ENCODE assay signal across 11 cellular contexts in genomic region chr16:68065716-68066305, GRCh38. TPM values are rescaled to one million over a fixed set of nuclear protein-coding genes. Genes with fewer than 3 reads are reported as not detected.
DNase-seq lines count a peak whose midpoint lies in the region; ATAC-seq and TF ChIP-seq lines count a peak whose summit lies in the region.
"Had no signal": no experiment of that assay in that cellular context is flagged by ENCODE, and none has a peak within 500 bp of the region (broad histone marks: within the 10 kb centered on the region; RNA-seq: fewer than 3 reads in every experiment).

No MANE protein-coding gene starts in this region.

- no peaks in the 10 kb centered on the region for H3K27me3 Mint-ChIP-seq in activated T-helper 17 cell treated with anti-CD3 and anti-CD28 coated beads, Interleukin-2, amount 50 U/mL, for 72 hours
- H3K27me3 Mint-ChIP-seq in progenitor cell of endocrine pancreas = no peaks in the 10 kb centered on the region

- H3K27ac ChIP-seq in sigmoid colon = peak overlapping the region in 3 of 4 donors; percentile 51 to 69 (median 59)

- DNase-seq in EL = peak; percentile 72
- DNase-seq in left cardiac atrium = no peak
- DNase-seq in sigmoid colon = no peak
- no peak for DNase-seq in activated CD4-positive, CD25-positive, alpha-beta regulatory T cell (lab: John Stamatoyannopoulos, UW)
- no peak for DNase-seq in progenitor cell of endocrine pancreas (ENCODE audit: low spot score, unreplicated experiment)
- DNase-seq in H7 = no peak
- DNase-seq in DMS153 treated with DMSO at 0.1 percent for 48 hours (lab: John Stamatoyannopoulos, UW; ENCODE audit: unreplicated experiment) = no peak
- DNase-seq: erythroblast, nucleus accumbens had no signal

- intact Hi-C loops in left cardiac atrium (cut with DNase I) = no loop called here
- intact Hi-C loops in sigmoid colon (cut with DNase I) = no loop called here

- TF ChIP-seq POLR2A in sigmoid colon (IDR thresholded peaks at IDR 0.05) = no peak

- peak overlapping the region; percentile 51 for H3K27ac Mint-ChIP-seq in activated T-helper 17 cell treated with anti-CD3 and anti-CD28 coated beads, Interleukin-2, amount 50 U/mL, for 72 hours
- H3K27ac Mint-ChIP-seq in progenitor cell of endocrine pancreas = no peak overlapping the region

- peaks cover 60% of the 10 kb centered on the region for H3K36me3 Mint-ChIP-seq in activated T-helper 17 cell treated with anti-CD3 and anti-CD28 coated beads, Interleukin-2, amount 50 U/mL, for 72 hours (ENCODE audit: low read depth)
- peaks cover 6% of the 10 kb centered on the region for H3K36me3 Mint-ChIP-seq in progenitor cell of endocrine pancreas (ENCODE audit: insufficient read depth)

- ATAC-seq in activated T-helper 17 cell treated with anti-CD3 and anti-CD28 coated beads, Interleukin-2, amount 50 U/mL, for 72 hours (replicated peaks) = no peak
- peak; percentile 46 to 72 for ATAC-seq in left cardiac atrium

- H3K9me3 Mint-ChIP-seq in activated T-helper 17 cell treated with anti-CD3 and anti-CD28 coated beads, Interleukin-2, amount 50 U/mL, for 72 hours = no peaks in the 10 kb centered on the region
- H3K9me3 Mint-ChIP-seq in progenitor cell of endocrine pancreas (ENCODE audit: low read depth) = no peaks in the 10 kb centered on the region

- no peak overlapping the region for H3K4me3 Mint-ChIP-seq in activated T-helper 17 cell treated with anti-CD3 and anti-CD28 coated beads, Interleukin-2, amount 50 U/mL, for 72 hours
- H3K4me3 Mint-ChIP-seq in progenitor cell of endocrine pancreas (ENCODE audit: low read depth) = no peak overlapping the region

- TF ChIP-seq CTCF in sigmoid colon (IDR thresholded peaks at IDR 0.05) = no peak
- no peak for TF ChIP-seq CTCF in progenitor cell of endocrine pancreas (IDR thresholded peaks at IDR 0.05; ENCODE audit: unreplicated experiment)

- no peaks in the 10 kb centered on the region for H3K27me3 ChIP-seq in sigmoid colon
- H3K27me3 ChIP-seq in H7 (ENCODE audit: control insufficient read depth, insufficient read depth, low read length) = no peaks in the 10 kb centered on the region

- peaks cover 0 to 36% (median 11%) of the 10 kb centered on the region in 4 donors for H3K4me1 ChIP-seq in sigmoid colon

- H3K4me3 ChIP-seq in sigmoid colon = no peak overlapping the region
- H3K4me3 ChIP-seq in H7 (ENCODE audit: insufficient read depth, low read depth, low read length) = no peak overlapping the region

- no peak for TF ChIP-seq EP300 in sigmoid colon (IDR thresholded peaks at IDR 0.05)

- H3K4me1 Mint-ChIP-seq in activated T-helper 17 cell treated with anti-CD3 and anti-CD28 coated beads, Interleukin-2, amount 50 U/mL, for 72 hours = peaks cover 41% of the 10 kb centered on the region
- no peaks in the 10 kb centered on the region for H3K4me1 Mint-ChIP-seq in progenitor cell of endocrine pancreas (ENCODE audit: low read depth)

- H3K36me3 ChIP-seq in sigmoid colon (peaks cover 0 to 35% (median 0%) of the 10 kb centered on the region in 4 donors), H7 (replicated peaks; ENCODE audit: control insufficient read depth, insufficient read depth, low read length) (peaks cover 16% of the 10 kb centered on the region)

- 62 to 69% methylated on average over 6 of the region's 6 CpGs for WGBS in sigmoid colon, 2 donors

- H3K9me3 ChIP-seq in sigmoid colon = no peaks in the 10 kb centered on the region

RNA-seq across cellular contexts. Expression of gene NFATC3, which starts 19.4 kb away (rescaled TPM):
- total RNA-seq in activated T-helper 17 cell treated with anti-CD3 and anti-CD28 coated beads, Interleukin-2, amount 50 U/mL, for 72 hours = 10 to 100 TPM; 71.1 to 78.1 TPM
- 10 to 100 TPM; 25.9 to 28.9 TPM for total RNA-seq in left cardiac atrium
- 10 to 100 TPM; 42.8 to 52.2 (median 46.0) TPM for total RNA-seq in sigmoid colon
- 10 to 100 TPM in 1 of 3 donors, 1 to 10 TPM in 2; 4.8 to 16.9 (median 6.0) TPM for polyA plus RNA-seq in sigmoid colon
- 48.7 and 51.8 TPM in 2 replicates for total RNA-seq in progenitor cell of endocrine pancreas
- total RNA-seq in H7 (2014; rRNA removed; shearing (Covaris generic)) = 22.9 and 27.7 TPM in 2 replicates

RNA-seq across cellular contexts. Expression of gene DUS2, which starts 42.7 kb away (rescaled TPM):
- 10 to 100 TPM; 24.6 to 35.0 TPM for total RNA-seq in activated T-helper 17 cell treated with anti-CD3 and anti-CD28 coated beads, Interleukin-2, amount 50 U/mL, for 72 hours
- total RNA-seq in left cardiac atrium (1 to 10 TPM; 6.9 to 7.2 TPM), sigmoid colon (1 to 10 TPM; 3.6 to 7.3 (median 5.3) TPM), progenitor cell of endocrine pancreas (18.8 and 21.2 TPM in 2 replicates)
- polyA plus RNA-seq in sigmoid colon = 10 to 100 TPM in 1 of 3 donors, 1 to 10 TPM in 2; 6.6 to 17.3 (median 7.4) TPM
- total RNA-seq in H7 (2014; rRNA removed; shearing (Covaris generic)) = 46.9 and 54.9 TPM in 2 replicates

RNA-seq across cellular contexts. Expression of gene DDX28, which starts 42.8 kb away (rescaled TPM):
- total RNA-seq in activated T-helper 17 cell treated with anti-CD3 and anti-CD28 coated beads, Interleukin-2, amount 50 U/mL, for 72 hours = 10 to 100 TPM in 1 of 2 donors, 1 to 10 TPM in 1; 7.2 to 18.7 TPM
- total RNA-seq in left cardiac atrium (1 to 10 TPM; 7.2 to 8.4 TPM), sigmoid colon (1 to 10 TPM; 5.0 to 6.9 (median 5.8) TPM), progenitor cell of endocrine pancreas (9.5 and 10.4 TPM in 2 replicates)
- 10 to 100 TPM in 1 of 3 donors, 1 to 10 TPM in 2; 3.0 to 12.8 (median 5.1) TPM for polyA plus RNA-seq in sigmoid colon
- 19.4 and 26.4 TPM in 2 replicates for total RNA-seq in H7 (2014; rRNA removed; shearing (Covaris generic))

RNA-seq across cellular contexts. Expression of gene DPEP2NB, which starts 50.1 kb away (rescaled TPM):
- total RNA-seq in activated T-helper 17 cell treated with anti-CD3 and anti-CD28 coated beads, Interleukin-2, amount 50 U/mL, for 72 hours = not detected
- total RNA-seq in left cardiac atrium (not detected), sigmoid colon (not detected), progenitor cell of endocrine pancreas (not detected in 2 replicates)
- polyA plus RNA-seq in sigmoid colon = not detected
- not detected in 2 replicates for total RNA-seq in H7 (2014; rRNA removed; shearing (Covaris generic))
- total RNA-seq: RPMI7951 had no signal
